8 cellular contexts compared by ENCODE assay signal in genomic region chr2:110678457-110679336, GRCh38. TPM values are rescaled to one million over a fixed set of nuclear protein-coding genes. Genes with fewer than 3 reads are reported as not detected.
DNase-seq lines count a peak whose midpoint lies in the region; ATAC-seq and TF ChIP-seq lines count a peak whose summit lies in the region.

No MANE protein-coding gene starts in this region.

- in situ Hi-C loops in SK-MEL-5 (cut with HindIII; ENCODE audit: low pct_unique_long_range_greater_than_20kb, low sequenced_read_pairs), result no loop called here

- H3K4me1 ChIP-seq in BLaER1 treated with 17β-estradiol and CSF1 and Interleukin-3, amounts not matched to agents 10 nM and 100 nM, result peaks cover 42 to 52% (median 49%) of the 10 kb centered on the region in 10 experiments
- H3K4me1 ChIP-seq in H9 (ENCODE audit: insufficient read depth, low read length) (peaks cover 5% of the 10 kb centered on the region; the same call in 1 of the 2 replicates), body of pancreas (peaks cover 14% of the 10 kb centered on the region), iPS-20b (ENCODE audit: insufficient read depth, low read length) (peaks cover 22% of the 10 kb centered on the region; the same call in 1 of the 2 replicates), smooth muscle cell (ENCODE audit: low read depth) (peaks cover 33% of the 10 kb centered on the region)

- H3K27ac Mint-ChIP-seq in H9, result peak overlapping the region; percentile 98 to 99 (median 98)

- peaks cover 57 to 59% of the 10 kb centered on the region in 2 experiments for H3K4me1 Mint-ChIP-seq in H9

- TF ChIP-seq POLR2A in body of pancreas (IDR thresholded peaks at IDR 0.05), result no peak

- H3F3A ChIP-seq in smooth muscle cell (ENCODE audit: low read depth), result peaks cover 10% of the 10 kb centered on the region

- H3K79me1 ChIP-seq in H9 (ENCODE audit: insufficient read depth, low read depth, low read length, poor library complexity, severe bottlenecking), result peaks cover 11% of the 10 kb centered on the region

- H3K9ac ChIP-seq in BLaER1 treated with 17β-estradiol and CSF1 and Interleukin-3, amounts not matched to agents 10 nM and 100 nM, result peak overlapping the region; percentile 79 to 93 (median 89)
- H3K9ac ChIP-seq in H9 (ENCODE audit: extremely low read depth, insufficient read length, low read length), result peak overlapping the region; percentile 87
- peak overlapping the region; percentile 92 for H3K9ac ChIP-seq in iPS-20b (ENCODE audit: low read depth, low read length)
- peak overlapping the region; percentile 66 for H3K9ac ChIP-seq in smooth muscle cell (ENCODE audit: low read depth)

- ATAC-seq in body of pancreas, result peak; percentile 18

- H2BK12ac ChIP-seq in H9 (ENCODE audit: insufficient read length, low read depth, low read length), result peak overlapping the region; percentile 35

- peak overlapping the region; percentile 76 to 95 (median 90) for H3K4me2 ChIP-seq in BLaER1 treated with 17β-estradiol and CSF1 and Interleukin-3, amounts not matched to agents 10 nM and 100 nM
- H3K4me2 ChIP-seq in H9 (ENCODE audit: insufficient read depth, insufficient read length, low read length) (peak overlapping the region; percentile 94), smooth muscle cell (peak overlapping the region; percentile 92)

- H2BK20ac ChIP-seq in H9 (ENCODE audit: low read depth, low read length, poor library complexity, severe bottlenecking), result no peak overlapping the region

- no peak overlapping the region; the same call in 1 of the 2 replicates for H3K4ac ChIP-seq in H9 (ENCODE audit: low read depth, low read length)

- peak overlapping the region; percentile 56 to 96 (median 90) for H3K27ac ChIP-seq in BLaER1 treated with 17β-estradiol and CSF1 and Interleukin-3, amounts not matched to agents 10 nM and 100 nM
- H3K27ac ChIP-seq in H9 (ENCODE audit: insufficient read length, low read depth, low read length), result peak overlapping the region; percentile 65
- H3K27ac ChIP-seq in body of pancreas, result peak overlapping the region; percentile 76 to 93 (median 86)
- peak overlapping the region; percentile 83 for H3K27ac ChIP-seq in iPS-20b (ENCODE audit: low read length)
- peak overlapping the region; percentile 68 for H3K27ac ChIP-seq in smooth muscle cell (ENCODE audit: low read depth)

- peak overlapping the region; percentile 77 for H3K18ac ChIP-seq in H9 (ENCODE audit: insufficient read length, low read depth, low read length)

- H3K14ac ChIP-seq in H9 (ENCODE audit: insufficient read depth, low read length), result peak overlapping the region; percentile 52; the same call in 1 of the 2 replicates

- no peak overlapping the region for H2BK120ac ChIP-seq in H9 (ENCODE audit: low read depth, low read length, poor library complexity, severe bottlenecking)

- no peak overlapping the region for H2BK5ac ChIP-seq in H9 (ENCODE audit: insufficient read length, low read length)

- no peak overlapping the region for H2AK5ac ChIP-seq in H9 (ENCODE audit: insufficient read length, low read length)

- H3T11ph ChIP-seq in H9 (ENCODE audit: low read length), result no peak overlapping the region

- peaks cover 0 to 17% (median 6%) of the 10 kb centered on the region in 11 experiments; a peak in 16 of 22 replicates for H3K36me3 ChIP-seq in BLaER1 treated with 17β-estradiol and CSF1 and Interleukin-3, amounts not matched to agents 10 nM and 100 nM
- H3K36me3 ChIP-seq in body of pancreas (replicated peaks in 1 of 2; ENCODE audit: insufficient read depth in 1 of 2, low read depth in 2 of 2), result no peaks in the 10 kb centered on the region
- H3K36me3 ChIP-seq in iPS-20b (ENCODE audit: insufficient read depth, low read depth, low read length), result peaks cover 22% of the 10 kb centered on the region
- H3K36me3 ChIP-seq in smooth muscle cell (ENCODE audit: low read depth), result no peaks in the 10 kb centered on the region

- no peak for DNase-seq in H9
- peak; percentile 12 for DNase-seq in SK-MEL-5 (ENCODE audit: low read depth, low spot score)
- peak; percentile 14 to 32 (median 25) for DNase-seq in body of pancreas
- DNase-seq in smooth muscle cell (lab: John Stamatoyannopoulos, UW; ENCODE audit: unreplicated experiment), result no peak
- no peak for DNase-seq in OCI-M2 (lab: John Stamatoyannopoulos, UW; ENCODE audit: unreplicated experiment)
- DNase-seq in T-helper 9 cell, result no peak

- H2AFZ ChIP-seq in H9 (ENCODE audit: low read length) (no peak overlapping the region), smooth muscle cell (ENCODE audit: low read depth) (peak overlapping the region; percentile 97)

- H3K4me3 ChIP-seq in BLaER1 treated with 17β-estradiol and CSF1 and Interleukin-3, amounts not matched to agents 10 nM and 100 nM, result peak overlapping the region; percentile 67 to 90 (median 80)
- peak overlapping the region; percentile 24 to 52 for H3K4me3 ChIP-seq in body of pancreas
- peak overlapping the region; percentile 80 for H3K4me3 ChIP-seq in iPS-20b (ENCODE audit: low read length)
- peak overlapping the region; percentile 82 for H3K4me3 ChIP-seq in smooth muscle cell

- no peak overlapping the region for H2BK15ac ChIP-seq in H9 (ENCODE audit: low read depth, low read length)

- H3K9me3 Mint-ChIP-seq in H9, result peaks cover 15 to 25% of the 10 kb centered on the region in 2 experiments

- H3K56ac ChIP-seq in H9 (ENCODE audit: insufficient read length, low read depth, low read length), result no peak overlapping the region

- WGBS in H9 (ENCODE audit: extremely low coverage, insufficient read length, low lambda C conversion rate), result no CpG with 5 or more reads among the region's 28 CpGs
- WGBS in body of pancreas, 2 donors, result 0 to 1% methylated on average over 26 to 28 of the region's 28 CpGs
- WGBS in smooth muscle cell (ENCODE audit: low lambda C conversion rate), result 4% methylated on average over 28 of the region's 28 CpGs

- TF ChIP-seq CTCF in H9 (conservative IDR thresholded peaks at IDR 0.05), result no peak
- no peak for TF ChIP-seq CTCF in body of pancreas (IDR thresholded peaks at IDR 0.05)
- no peak for TF ChIP-seq CTCF in smooth muscle cell (IDR thresholded peaks at IDR 0.05; ENCODE audit: borderline replicate concordance, insufficient read depth, poor library complexity, severe bottlenecking)

- no peak overlapping the region for H4K5ac ChIP-seq in H9 (ENCODE audit: insufficient read length, low read depth, low read length)

- no peak overlapping the region for H4K8ac ChIP-seq in H9 (replicated peaks; ENCODE audit: insufficient read length, low read depth, low read length)

- H3K4me3 Mint-ChIP-seq in H9, result peak overlapping the region; percentile 85 to 96

- H4K91ac ChIP-seq in H9 (ENCODE audit: insufficient read length, low read depth, low read length), result no peak overlapping the region

- no peak overlapping the region for H3K23ac ChIP-seq in H9 (ENCODE audit: insufficient read length, low read depth, low read length)

- H3K27me3 ChIP-seq in BLaER1 treated with 17β-estradiol and CSF1 and Interleukin-3, amounts not matched to agents 10 nM and 100 nM, result no peaks in the 10 kb centered on the region
- H3K27me3 ChIP-seq in H9 (ENCODE audit: insufficient read depth, low read length) (no peaks in the 10 kb centered on the region), body of pancreas (no peaks in the 10 kb centered on the region), iPS-20b (ENCODE audit: insufficient read depth, low read length) (peaks cover 5% of the 10 kb centered on the region; the same call in 1 of the 2 replicates), smooth muscle cell (ENCODE audit: low read depth) (no peaks in the 10 kb centered on the region)

- peaks cover 21 to 43% (median 24%) of the 10 kb centered on the region in 3 experiments for H3K36me3 Mint-ChIP-seq in H9 (ENCODE audit: insufficient read depth in 1 of 3, low read depth in 3 of 3)

- peaks cover 7% of the 10 kb centered on the region for H3K23me2 ChIP-seq in H9 (ENCODE audit: insufficient read length, low read depth, low read length, poor library complexity, severe bottlenecking)

- H3K79me2 ChIP-seq in H9 (ENCODE audit: insufficient read depth, low read length), result peaks cover 23% of the 10 kb centered on the region
- peaks cover 30% of the 10 kb centered on the region for H3K79me2 ChIP-seq in smooth muscle cell (ENCODE audit: low read depth)

- intact Hi-C loops in body of pancreas (cut with DNase I), result no loop called here

- 0 out of 22 replicates have a peak, but pooled peaks cover 0 to 6% (median 0%) of the 10 kb centered on the region in 11 experiments for H3K9me3 ChIP-seq in BLaER1 treated with 17β-estradiol and CSF1 and Interleukin-3, amounts not matched to agents 10 nM and 100 nM (replicated peaks in 1 of 11)
- H3K9me3 ChIP-seq in H9 (ENCODE audit: control insufficient read depth, low read depth, low read length), result no peaks in the 10 kb centered on the region
- H3K9me3 ChIP-seq in body of pancreas, result no peaks in the 10 kb centered on the region
- H3K9me3 ChIP-seq in iPS-20b (ENCODE audit: insufficient read depth, low read depth, low read length), result peaks cover 2% of the 10 kb centered on the region; the same call in 1 of the 2 replicates
- H3K9me3 ChIP-seq in smooth muscle cell (replicated peaks; ENCODE audit: low read depth), result no peaks in the 10 kb centered on the region

- peaks cover 0 to 23% (median 10%) of the 10 kb centered on the region in 11 experiments; a peak in 11 of 22 replicates for H4K20me1 ChIP-seq in BLaER1 treated with 17β-estradiol and CSF1 and Interleukin-3, amounts not matched to agents 10 nM and 100 nM
- H4K20me1 ChIP-seq in H9 (ENCODE audit: control insufficient read depth, insufficient read depth, insufficient read length), result no peaks in the 10 kb centered on the region
- no peaks in the 10 kb centered on the region for H4K20me1 ChIP-seq in smooth muscle cell (ENCODE audit: low read depth)

- H3K27me3 Mint-ChIP-seq in H9 (ENCODE audit: low read depth), result peaks cover 1% of the 10 kb centered on the region; the same call in 1 of the 2 replicates

RNA-seq across cellular contexts. Expression of gene BUB1, which starts 0.8 kb away (rescaled TPM):
- total RNA-seq in H9 (2021) (129 and 144 TPM in 2 replicates), body of pancreas (not detected), smooth muscle cell (18.6 and 20.8 TPM in 2 replicates)
- total RNA-seq in SK-MEL-5 (2014; rRNA removed; shearing (Covaris generic)), result 51.9 and 52.6 TPM in 2 replicates
- 28.6 and 37.7 TPM in 2 replicates for polyA plus RNA-seq in SK-MEL-5 (2015; cell fraction: cytosol; rRNA removed)
- polyA plus RNA-seq in SK-MEL-5 (2015; cell fraction: nucleus; rRNA removed), result 31.7 and 47.5 TPM in 2 replicates
- 8.6 and 9.1 TPM in 2 replicates for polyA plus RNA-seq in smooth muscle cell

RNA-seq across cellular contexts. Expression of gene ACOXL, which starts 53.7 kb away (rescaled TPM):
- total RNA-seq in H9 (2021) (33.3 and 37.6 TPM in 2 replicates), body of pancreas (under 1 TPM in 1 of 2 donors, not detected in 1; 0.52 TPM), smooth muscle cell (not detected in 2 replicates)
- not detected in 2 replicates for total RNA-seq in SK-MEL-5 (2014; rRNA removed; shearing (Covaris generic))
- not detected in 2 replicates for polyA plus RNA-seq in SK-MEL-5 (2015; cell fraction: cytosol; rRNA removed)
- not detected in 2 replicates for polyA plus RNA-seq in SK-MEL-5 (2015; cell fraction: nucleus; rRNA removed)
- polyA plus RNA-seq in smooth muscle cell, result 0.18 TPM in 1 of 2 replicates, not detected in the other

Comparison
In these comparisons a context has a peak if more than half of its experiments do, and no peak if none do; other contexts are left out.
1. DNase-seq: peak in SK-MEL-5 (single experiment) and body of pancreas (4 of 4); none in H9 (single experiment), smooth muscle cell (single experiment), OCI-M2 (single experiment) and T-helper 9 cell (single experiment).
2. RNA of gene BUB1, which starts 0.8 kb away (total RNA-seq): 129 to 144 TPM in H9, 51.9 to 52.6 TPM in SK-MEL-5 and 18.6 to 20.8 TPM in smooth muscle cell; not detected in body of pancreas; every median in the first group is over 10 times any median in the second.
3. RNA of gene ACOXL, which starts 53.7 kb away (total RNA-seq): 33.3 to 37.6 TPM in H9; 0.52 TPM in body of pancreas, not detected in SK-MEL-5 and not detected in smooth muscle cell; every median in the first group is over 10 times any median in the second.
4. Peak in every context shown above with its lines, with median percentiles within 50 percentile points of each other: H3K27ac ChIP-seq, H3K4me2 ChIP-seq, H3K4me3 ChIP-seq and H3K9ac ChIP-seq.